8 cellular contexts compared by ENCODE assay signal in the genomic region with DNA sequence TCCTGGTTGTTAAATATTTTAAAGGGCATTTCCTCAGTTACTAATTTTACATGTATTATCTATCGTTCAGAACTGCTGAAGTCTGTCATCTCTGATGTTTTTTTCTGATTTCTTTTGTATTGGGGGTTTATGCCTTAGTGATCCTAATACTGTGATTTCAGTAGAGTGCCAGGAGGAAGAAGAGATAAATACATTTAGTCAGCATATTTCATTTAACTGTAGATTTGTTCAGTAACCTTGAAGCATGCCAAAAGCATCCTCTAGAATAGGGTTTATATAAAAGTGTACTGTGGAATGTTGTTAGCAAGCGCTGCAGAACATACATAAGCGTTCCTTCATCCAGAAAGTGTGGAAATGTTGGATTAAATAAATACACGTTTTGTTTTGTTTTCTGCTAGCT.
"Had no signal": no experiment of that assay in that cellular context is flagged by ENCODE, and none has a peak within 500 bp of the region (broad histone marks: within the 10 kb centered on the region; RNA-seq: fewer than 3 reads in every experiment).

No MANE protein-coding gene starts in this region.

- H3K4me3 ChIP-seq: GM12878 had no signal

- ATAC-seq: GM12878 had no signal

- DNase-seq: GDM1, GF-D8 had no signal

- FAIRE-seq: G401.6, GM12878, GM12891, GM12892, GM18507, GM19239 had no signal
